ENCODE assay signal across 24 cellular contexts in genomic region chr17:10612957-10613744, GRCh38. TPM values are rescaled to one million over a fixed set of nuclear protein-coding genes. Genes with fewer than 3 reads are reported as not detected.
DNase-seq lines count a peak whose midpoint lies in the region; ATAC-seq, FAIRE-seq and TF ChIP-seq lines count a peak whose summit lies in the region.
"Had no signal": no experiment of that assay in that cellular context is flagged by ENCODE, and none has a peak within 500 bp of the region (broad histone marks: within the 10 kb centered on the region; RNA-seq: fewer than 3 reads in every experiment).

No MANE protein-coding gene starts in this region.

- H3K9ac ChIP-seq in astrocyte (ENCODE audit: low read length): no peak overlapping the region

- no peak overlapping the region for H3K4me3 ChIP-seq in breast epithelium
- H3K4me3 ChIP-seq in astrocyte (ENCODE audit: insufficient read depth, low read depth, low read length): no peak overlapping the region
- H3K4me3 ChIP-seq: body of pancreas, heart left ventricle, thyroid gland had no signal

- H3K4me1 Mint-ChIP-seq in MCF 10A (ENCODE audit: insufficient read depth, unreplicated experiment): peaks cover 20% of the 10 kb centered on the region
- peaks cover 18% of the 10 kb centered on the region for H3K4me1 Mint-ChIP-seq in astrocyte (ENCODE audit: low read depth, unreplicated experiment)
- H3K4me1 Mint-ChIP-seq: stimulated activated effector memory CD8-positive, alpha-beta T cell treated with anti-CD3 and anti-CD28 coated beads, Interleukin-12 subunit alpha, Interleukin-12 subunit beta, amount 100 ng/mL, for 72 hours had no signal

- H3K79me2 ChIP-seq in astrocyte (ENCODE audit: insufficient read depth, low read length): no peaks in the 10 kb centered on the region

- H3K27me3 Mint-ChIP-seq in MCF 10A (ENCODE audit: insufficient read depth, unreplicated experiment): no peaks in the 10 kb centered on the region
- H3K27me3 Mint-ChIP-seq in astrocyte (ENCODE audit: low read depth, unreplicated experiment): peaks cover 9% of the 10 kb centered on the region

- no peaks in the 10 kb centered on the region for H3K9me3 Mint-ChIP-seq in MCF 10A (ENCODE audit: unreplicated experiment)
- peaks cover 3% of the 10 kb centered on the region for H3K9me3 Mint-ChIP-seq in astrocyte (ENCODE audit: unreplicated experiment)
- H3K9me3 Mint-ChIP-seq: activated CD4-positive, alpha-beta memory T cell treated with anti-CD3 and anti-CD28 coated beads for 36 hours; CD8-positive, alpha-beta memory T cell; natural killer cell treated with Interleukin-12 subunit alpha and Interleukin-12 subunit beta and Interleukin-15 and Interleukin-18, amount 100 ng/mL, for 72 hours; stimulated activated effector memory CD8-positive, alpha-beta T cell treated with anti-CD3 and anti-CD28 coated beads, Interleukin-12 subunit alpha, Interleukin-12 subunit beta, amount 100 ng/mL, for 72 hours had no signal

- H3K27ac ChIP-seq in breast epithelium (no peak overlapping the region), astrocyte (ENCODE audit: low read depth, low read length) (no peak overlapping the region)
- H3K27ac ChIP-seq: body of pancreas, heart left ventricle, thyroid gland, WERI-Rb-1 had no signal

- H3K9me3 ChIP-seq in breast epithelium: no peaks in the 10 kb centered on the region
- H3K9me3 ChIP-seq in astrocyte (ENCODE audit: insufficient read depth, low read depth, low read length): no peaks in the 10 kb centered on the region
- H3K9me3 ChIP-seq: body of pancreas, heart left ventricle, thyroid gland had no signal

- H3K27me3 ChIP-seq in breast epithelium (no peaks in the 10 kb centered on the region), astrocyte (ENCODE audit: insufficient read depth, low read length) (no peaks in the 10 kb centered on the region)
- H3K27me3 ChIP-seq: body of pancreas, heart left ventricle, thyroid gland had no signal

- TF ChIP-seq CTCF in MCF 10A (IDR thresholded peaks at IDR 0.05; ENCODE audit: unreplicated experiment) (no peak), breast epithelium (IDR thresholded peaks at IDR 0.05) (no peak), astrocyte (IDR thresholded peaks at IDR 0.05; ENCODE audit: insufficient read depth, low read depth, low read length) (no peak)

- no peaks in the 10 kb centered on the region for H4K20me1 ChIP-seq in astrocyte (ENCODE audit: insufficient read depth, low read length)

- no peak for DNase-seq in MCF 10A (ENCODE audit: unreplicated experiment)
- no peak for DNase-seq in breast epithelium (ENCODE audit: low spot score in 2 of 2)
- peak; percentile 5 for DNase-seq in astrocyte (ENCODE audit: low read depth)
- peak; percentile 13 for DNase-seq in iris pigment epithelial cell (ENCODE audit: low read depth)
- no peak for DNase-seq in COR-L47 (lab: John Stamatoyannopoulos, UW)
- DNase-seq: activated CD4-positive, alpha-beta memory T cell treated with anti-CD3 and anti-CD28 coated beads for 36 hours; activated naive CD4-positive, alpha-beta T cell treated with anti-CD3 and anti-CD28 coated beads, Interleukin-2, amount 50 U/mL, for 16 hours; activated T-cell treated with anti-CD3 and anti-CD28 coated beads, Interleukin-2, amount 50 U/mL, for 48 hours; body of pancreas; CD8-positive, alpha-beta memory T cell; dermis blood vessel endothelial cell; DMS79; heart left ventricle; NCI-H1105; Right ventricle myocardium superior; thyroid gland; WERI-Rb-1 had no signal

- BruUV-seq in MCF 10A (replicated peaks; lab: Mats Ljungman, UMichigan): no TSS peak

- CTCF ChIA-PET in MCF 10A (lab: Yijun Ruan, JAX): interaction anchor here (0.6 to 14.5 kb wide), 13 partner anchors 10 to 869 kb away, joined by 3 to 337 read pairs (median 4); no protein-coding TSS in a partner anchor

- peak; percentile 79 for FAIRE-seq in astrocyte (lab: Jason Lieb, UNC)
- FAIRE-seq: A204.1, H54 had no signal

- TF ChIP-seq POLR2A in breast epithelium (IDR thresholded peaks at IDR 0.05): no peak

- H3K4me3 Mint-ChIP-seq in MCF 10A (ENCODE audit: unreplicated experiment): no peak overlapping the region
- no peak overlapping the region for H3K4me3 Mint-ChIP-seq in astrocyte (ENCODE audit: unreplicated experiment)
- H3K4me3 Mint-ChIP-seq: activated CD4-positive, alpha-beta memory T cell treated with anti-CD3 and anti-CD28 coated beads for 36 hours; CD8-positive, alpha-beta memory T cell; natural killer cell treated with Interleukin-12 subunit alpha and Interleukin-12 subunit beta and Interleukin-15 and Interleukin-18, amount 100 ng/mL, for 72 hours; stimulated activated effector memory CD8-positive, alpha-beta T cell treated with anti-CD3 and anti-CD28 coated beads, Interleukin-12 subunit alpha, Interleukin-12 subunit beta, amount 100 ng/mL, for 72 hours had no signal

- POLR2A ChIA-PET in MCF 10A (lab: Yijun Ruan, JAX): no interaction called here

- no peaks in the 10 kb centered on the region for H3K36me3 ChIP-seq in breast epithelium
- no peaks in the 10 kb centered on the region for H3K36me3 ChIP-seq in astrocyte (ENCODE audit: insufficient read depth, low read length)
- H3K36me3 ChIP-seq: heart left ventricle, thyroid gland, WERI-Rb-1 had no signal

- H3K4me1 ChIP-seq in breast epithelium (no peaks in the 10 kb centered on the region), astrocyte (ENCODE audit: insufficient read depth, low read length) (no peaks in the 10 kb centered on the region)
- H3K4me1 ChIP-seq: body of pancreas had no signal

- ATAC-seq in HG02970 (IDR thresholded peaks at IDR 0.05; ENCODE audit: low FRiP score, unreplicated experiment): no peak
- ATAC-seq in HG03039 (IDR thresholded peaks at IDR 0.05; ENCODE audit: unreplicated experiment): no peak
- no peak for ATAC-seq in HG02938 (IDR thresholded peaks at IDR 0.05; ENCODE audit: unreplicated experiment)
- ATAC-seq: body of pancreas; natural killer cell treated with Interleukin-12 subunit alpha and Interleukin-12 subunit beta and Interleukin-15 and Interleukin-18, amount 100 ng/mL, for 72 hours; stimulated activated effector memory CD8-positive, alpha-beta T cell treated with anti-CD3 and anti-CD28 coated beads, Interleukin-12 subunit alpha, Interleukin-12 subunit beta, amount 100 ng/mL, for 72 hours had no signal

- intact Hi-C loops in MCF 10A (cut with micrococcal nuclease) (no loop called here), breast epithelium (cut with DNase I; ENCODE audit: low total_unique reads) (loop anchor here (5.0 to 10.0 kb wide), 2 partner anchors 288 to 816 kb away; no protein-coding TSS in a partner anchor)

- peak overlapping the region; percentile 4 for H3K27ac Mint-ChIP-seq in MCF 10A (ENCODE audit: low read depth, unreplicated experiment)
- H3K27ac Mint-ChIP-seq in astrocyte (ENCODE audit: unreplicated experiment): peak overlapping the region; percentile 59
- H3K27ac Mint-ChIP-seq: activated CD4-positive, alpha-beta memory T cell treated with anti-CD3 and anti-CD28 coated beads for 36 hours; natural killer cell treated with Interleukin-12 subunit alpha and Interleukin-12 subunit beta and Interleukin-15 and Interleukin-18, amount 100 ng/mL, for 72 hours; stimulated activated effector memory CD8-positive, alpha-beta T cell treated with anti-CD3 and anti-CD28 coated beads, Interleukin-12 subunit alpha, Interleukin-12 subunit beta, amount 100 ng/mL, for 72 hours had no signal

- no peak overlapping the region for H2AFZ ChIP-seq in astrocyte (ENCODE audit: low read depth, low read length)

- H3K36me3 Mint-ChIP-seq in MCF 10A (ENCODE audit: insufficient read depth, unreplicated experiment) (no peaks in the 10 kb centered on the region), astrocyte (ENCODE audit: low read depth, unreplicated experiment) (no peaks in the 10 kb centered on the region)
- H3K36me3 Mint-ChIP-seq: activated CD4-positive, alpha-beta memory T cell treated with anti-CD3 and anti-CD28 coated beads for 36 hours; CD8-positive, alpha-beta memory T cell; natural killer cell treated with Interleukin-12 subunit alpha and Interleukin-12 subunit beta and Interleukin-15 and Interleukin-18, amount 100 ng/mL, for 72 hours; stimulated activated effector memory CD8-positive, alpha-beta T cell treated with anti-CD3 and anti-CD28 coated beads, Interleukin-12 subunit alpha, Interleukin-12 subunit beta, amount 100 ng/mL, for 72 hours had no signal

- H3K4me2 ChIP-seq in astrocyte (ENCODE audit: low read length): no peak overlapping the region

RNA-seq across cellular contexts. Expression of gene MYH3, which starts 44.0 kb away (rescaled TPM):
- 1.4 and 2.1 TPM in 2 replicates for total RNA-seq in MCF 10A (2022)
- total RNA-seq in breast epithelium: 1 to 10 TPM in 2 of 3 donors, under 1 TPM in 1; 0.80 to 2.9 (median 2.2) TPM
- 1.9 TPM in 2 replicates for total RNA-seq in astrocyte

Comparison
In these comparisons a context has a peak if more than half of its experiments do, and no peak if none do; other contexts are left out.
1. DNase-seq: peak in astrocyte (single experiment) and iris pigment epithelial cell (single experiment); none in MCF 10A (single experiment), breast epithelium (0 of 2) and COR-L47 (single experiment).